ENCODE assay signal across 26 cellular contexts in the genomic region with DNA sequence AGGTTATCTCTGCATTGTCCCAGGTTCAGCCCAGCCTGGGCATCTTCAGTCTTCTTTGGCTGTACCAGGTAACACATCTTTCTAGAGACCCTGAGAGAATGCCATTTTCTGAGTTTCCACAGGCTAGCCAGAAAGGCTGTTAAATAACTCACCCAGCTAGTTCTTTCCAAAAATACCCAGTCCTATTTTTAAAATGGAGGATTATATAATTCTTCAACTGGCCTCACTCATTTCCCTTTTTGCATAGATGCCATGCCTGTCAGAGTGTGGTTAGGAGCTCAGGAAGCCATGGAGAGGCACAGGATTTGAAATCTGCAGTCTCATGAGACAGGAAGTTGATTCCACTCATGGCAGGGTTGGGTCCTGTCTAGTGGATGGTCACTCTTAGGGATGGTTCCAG. TPM values are rescaled to one million over a fixed set of nuclear protein-coding genes. Genes with fewer than 3 reads are reported as not detected.
DNase-seq lines count a peak whose midpoint lies in the region; ATAC-seq and TF ChIP-seq lines count a peak whose summit lies in the region.
"Had no signal": no experiment of that assay in that cellular context is flagged by ENCODE, and none has a peak within 500 bp of the region (broad histone marks: within the 10 kb centered on the region; RNA-seq: fewer than 3 reads in every experiment).

No MANE protein-coding gene starts in this region.

- CTCF ChIA-PET in activated CD8-positive, alpha-beta T cell treated with anti-CD3 and anti-CD28 coated beads for 36 hours (lab: Charles Lee) = interaction anchor here (1.8 kb wide), 1 partner anchor 39 kb away, joined by 8 read pairs; the partner anchor contains the start of gene CEMIP

- intact Hi-C loops in activated CD8-positive, alpha-beta T cell treated with anti-CD3 and anti-CD28 coated beads for 36 hours (cut with micrococcal nuclease) = no loop called here

- H3K4me1 Mint-ChIP-seq in osteocyte (ENCODE audit: unreplicated experiment) = peaks cover 21% of the 10 kb centered on the region
- H3K4me1 Mint-ChIP-seq in activated CD8-positive, alpha-beta T cell treated with anti-CD3 and anti-CD28 coated beads for 36 hours (ENCODE audit: low read depth) = no peaks in the 10 kb centered on the region
- H3K4me1 Mint-ChIP-seq: activated CD4-positive, alpha-beta T cell treated with anti-CD3 and anti-CD28 coated beads for 36 hours; activated naive CD4-positive, alpha-beta T cell treated with anti-CD3 and anti-CD28 coated beads, Interleukin-2, amount 50 U/mL, for 24 hours; T-helper 17 cell had no signal

- H3K4me1 ChIP-seq in BLaER1 treated with 17β-estradiol and CSF1 and Interleukin-3, amounts not matched to agents 10 nM and 100 nM = peaks cover 46 to 83% (median 77%) of the 10 kb centered on the region in 10 experiments
- H3K4me1 ChIP-seq: foreskin keratinocyte had no signal

- H3K27ac Mint-ChIP-seq in osteocyte (ENCODE audit: unreplicated experiment) = peak overlapping the region; percentile 46
- H3K27ac Mint-ChIP-seq in activated CD8-positive, alpha-beta T cell treated with anti-CD3 and anti-CD28 coated beads for 36 hours = no peak overlapping the region
- H3K27ac Mint-ChIP-seq: activated CD4-positive, alpha-beta T cell treated with anti-CD3 and anti-CD28 coated beads for 36 hours; activated naive CD4-positive, alpha-beta T cell treated with anti-CD3 and anti-CD28 coated beads, Interleukin-2, amount 50 U/mL, for 24 hours; activated T-helper 1 cell treated with anti-CD3 and anti-CD28 coated beads, Interleukin-12 subunit alpha, Interleukin-12 subunit beta, Interleukin-2, Interleukin-4 antibody, amounts not matched to agents 30 ng/mL and 10 ng/mL and 1 ng/mL, durations not matched to agents 14 hours and 24 hours and 36 hours; effector memory CD8-positive, alpha-beta T cell; naive B cell; T-helper 17 cell had no signal

- H3K36me3 ChIP-seq in BLaER1 treated with 17β-estradiol and CSF1 and Interleukin-3, amounts not matched to agents 10 nM and 100 nM = no peaks in the 10 kb centered on the region

- H3K4me3 ChIP-seq in BLaER1 treated with 17β-estradiol and CSF1 and Interleukin-3, amounts not matched to agents 10 nM and 100 nM = peak overlapping the region in 2 of 10 experiments; percentile 26 to 37; a peak in 3 of 20 replicates

- POLR2A ChIA-PET in activated CD8-positive, alpha-beta T cell treated with anti-CD3 and anti-CD28 coated beads for 36 hours (lab: Charles Lee) = no interaction called here

- no peaks in the 10 kb centered on the region for H3K9me3 Mint-ChIP-seq in osteocyte (ENCODE audit: unreplicated experiment)
- H3K9me3 Mint-ChIP-seq in activated CD8-positive, alpha-beta T cell treated with anti-CD3 and anti-CD28 coated beads for 36 hours = no peaks in the 10 kb centered on the region
- H3K9me3 Mint-ChIP-seq: activated naive CD4-positive, alpha-beta T cell treated with anti-CD3 and anti-CD28 coated beads, Interleukin-2, amount 50 U/mL, for 24 hours; activated T-helper 1 cell treated with anti-CD3 and anti-CD28 coated beads, Interleukin-12 subunit alpha, Interleukin-12 subunit beta, Interleukin-2, Interleukin-4 antibody, amounts not matched to agents 30 ng/mL and 10 ng/mL and 1 ng/mL, durations not matched to agents 14 hours and 24 hours and 36 hours; effector memory CD8-positive, alpha-beta T cell had no signal

- DNase-seq in Kasumi-1 (lab: John Stamatoyannopoulos, UW) = peak; percentile 64 to 67
- peak in 1 of 61 donors; percentile 65 for DNase-seq in caudate nucleus (lab: John Stamatoyannopoulos, UW)
- DNase-seq in osteocyte (ENCODE audit: extremely low spot score, unreplicated experiment) = no peak
- DNase-seq in activated CD8-positive, alpha-beta T cell treated with anti-CD3 and anti-CD28 coated beads for 36 hours = no peak
- DNase-seq in central memory CD4-positive, alpha-beta T cell = no peak
- DNase-seq: activated CD4-positive, alpha-beta T cell treated with anti-CD3 and anti-CD28 coated beads for 36 hours; effector memory CD8-positive, alpha-beta T cell; foreskin keratinocyte; HCEC 1CT; left colon; mesenchymal stem cell; naive B cell; NCI-H1105 treated with DMSO at 0.1 percent for 48 hours; NCI-H2081 treated with DMSO at 0.1 percent for 48 hours; NCI-H446 treated with DMSO at 0.1 percent for 48 hours; small intestine; stimulated activated CD4-positive, alpha-beta T cell treated with anti-CD3 and anti-CD28 coated beads, Interleukin-2, amount 100 ng/mL, for 24 hours; substantia nigra; T-helper 17 cell had no signal

- H3K9me3 ChIP-seq in BLaER1 treated with 17β-estradiol and CSF1 and Interleukin-3, amounts not matched to agents 10 nM and 100 nM (replicated peaks in 1 of 11) = no peaks in the 10 kb centered on the region

- no peaks in the 10 kb centered on the region for H3K27me3 Mint-ChIP-seq in osteocyte (ENCODE audit: unreplicated experiment)
- H3K27me3 Mint-ChIP-seq in activated CD8-positive, alpha-beta T cell treated with anti-CD3 and anti-CD28 coated beads for 36 hours = peaks cover 21% of the 10 kb centered on the region

- peaks cover 93% of the 10 kb centered on the region for H3K36me3 Mint-ChIP-seq in osteocyte (ENCODE audit: unreplicated experiment)
- no peaks in the 10 kb centered on the region for H3K36me3 Mint-ChIP-seq in activated CD8-positive, alpha-beta T cell treated with anti-CD3 and anti-CD28 coated beads for 36 hours (ENCODE audit: low read depth)
- H3K36me3 Mint-ChIP-seq: activated naive CD4-positive, alpha-beta T cell treated with anti-CD3 and anti-CD28 coated beads, Interleukin-2, amount 50 U/mL, for 24 hours had no signal

- H3K4me3 Mint-ChIP-seq in osteocyte (ENCODE audit: unreplicated experiment) = no peak overlapping the region
- no peak overlapping the region for H3K4me3 Mint-ChIP-seq in activated CD8-positive, alpha-beta T cell treated with anti-CD3 and anti-CD28 coated beads for 36 hours
- H3K4me3 Mint-ChIP-seq: activated CD4-positive, alpha-beta T cell treated with anti-CD3 and anti-CD28 coated beads for 36 hours; activated naive CD4-positive, alpha-beta T cell treated with anti-CD3 and anti-CD28 coated beads, Interleukin-2, amount 50 U/mL, for 24 hours; activated T-helper 1 cell treated with anti-CD3 and anti-CD28 coated beads, Interleukin-12 subunit alpha, Interleukin-12 subunit beta, Interleukin-2, Interleukin-4 antibody, amounts not matched to agents 30 ng/mL and 10 ng/mL and 1 ng/mL, durations not matched to agents 14 hours and 24 hours and 36 hours; effector memory CD8-positive, alpha-beta T cell; naive B cell; T-helper 17 cell had no signal

- H4K20me1 ChIP-seq in BLaER1 treated with 17β-estradiol and CSF1 and Interleukin-3, amounts not matched to agents 10 nM and 100 nM = no peaks in the 10 kb centered on the region

- H3K27ac ChIP-seq in BLaER1 treated with 17β-estradiol and CSF1 and Interleukin-3, amounts not matched to agents 10 nM and 100 nM = peak overlapping the region in 9 of 11 experiments; percentile 10 to 77 (median 64); a peak in 17 of 22 replicates
- H3K27ac ChIP-seq in caudate nucleus (ENCODE audit: low read depth, low read length) = peak overlapping the region; percentile 52
- H3K27ac ChIP-seq: C4-2B, foreskin keratinocyte, HL-60 had no signal

- H3K4me2 ChIP-seq in BLaER1 treated with 17β-estradiol and CSF1 and Interleukin-3, amounts not matched to agents 10 nM and 100 nM = peak overlapping the region; percentile 75 to 95 (median 82)

- TF ChIP-seq CTCF in osteocyte (IDR thresholded peaks at IDR 0.05) = no peak
- TF ChIP-seq CTCF in activated CD8-positive, alpha-beta T cell treated with anti-CD3 and anti-CD28 coated beads for 36 hours (IDR thresholded peaks at IDR 0.05) = no peak

- H3K27me3 ChIP-seq in BLaER1 treated with 17β-estradiol and CSF1 and Interleukin-3, amounts not matched to agents 10 nM and 100 nM = no peaks in the 10 kb centered on the region
- H3K27me3 ChIP-seq: foreskin keratinocyte had no signal

- H3K9ac ChIP-seq in BLaER1 treated with 17β-estradiol and CSF1 and Interleukin-3, amounts not matched to agents 10 nM and 100 nM = peak overlapping the region in 1 of 11 experiments; percentile 39; a peak in 1 of 22 replicates

- no peak for ATAC-seq in GM19328 (IDR thresholded peaks at IDR 0.05; ENCODE audit: unreplicated experiment)
- ATAC-seq in activated CD8-positive, alpha-beta T cell treated with anti-CD3 and anti-CD28 coated beads for 36 hours = no peak
- ATAC-seq: activated CD4-positive, alpha-beta T cell treated with anti-CD3 and anti-CD28 coated beads for 36 hours; effector memory CD8-positive, alpha-beta T cell; foreskin keratinocyte; left colon; Panc1; T-helper 17 cell had no signal

RNA-seq across cellular contexts. Expression of gene CEMIP, which starts 39.8 kb away (rescaled TPM):
- 445 and 457 TPM in 2 replicates for total RNA-seq in osteocyte
- not detected for total RNA-seq in activated CD8-positive, alpha-beta T cell treated with anti-CD3 and anti-CD28 coated beads for 36 hours

Comparison
In these comparisons a context has a peak if more than half of its experiments do, and no peak if none do; other contexts are left out.
1. DNase-seq: peak in Kasumi-1 (2 of 2); none in osteocyte (single experiment), activated CD8-positive, alpha-beta T cell treated with anti-CD3 and anti-CD28 coated beads for 36 hours (single experiment) and central memory CD4-positive, alpha-beta T cell (single experiment).
2. RNA of gene CEMIP, which starts 39.8 kb away (total RNA-seq): 445 to 457 TPM in osteocyte; not detected in activated CD8-positive, alpha-beta T cell treated with anti-CD3 and anti-CD28 coated beads for 36 hours; every median in the first group is over 100 times any median in the second.